Comparison of ENCODE assay signal across 24 cellular contexts in the genomic region with DNA sequence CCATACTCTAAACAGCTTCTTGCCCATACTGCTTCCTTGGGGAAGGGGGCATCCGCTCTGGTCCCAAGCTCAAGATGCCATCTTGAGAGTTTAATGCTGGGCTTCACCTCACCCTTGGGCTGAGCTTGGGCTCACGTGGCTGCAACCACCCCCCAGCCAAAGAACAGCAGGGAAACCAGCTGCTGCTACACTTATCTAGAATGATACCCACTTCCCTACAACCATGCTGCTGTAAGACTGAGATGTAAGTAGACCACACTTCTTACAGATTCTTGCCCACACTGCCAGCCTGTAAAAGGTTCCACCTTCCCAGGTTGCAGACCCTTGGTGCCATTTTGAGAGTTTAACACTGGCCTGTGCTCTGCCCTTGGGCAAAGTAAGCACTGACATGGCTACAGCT. TPM values are rescaled to one million over a fixed set of nuclear protein-coding genes. Genes with fewer than 3 reads are reported as not detected.
DNase-seq lines count a peak whose midpoint lies in the region; ATAC-seq, FAIRE-seq and TF ChIP-seq lines count a peak whose summit lies in the region.
"Had no signal": no experiment of that assay in that cellular context is flagged by ENCODE, and none has a peak within 500 bp of the region (broad histone marks: within the 10 kb centered on the region; RNA-seq: fewer than 3 reads in every experiment).

No MANE protein-coding gene starts in this region.

- H3K4me1 ChIP-seq in BLaER1 (peaks cover 12% of the 10 kb centered on the region), trophoblast cell (ENCODE audit: control insufficient read depth in 1 of 2, insufficient read depth in 2 of 2, low read length in 2 of 2) (no peaks in the 10 kb centered on the region)
- H3K4me1 ChIP-seq: A549, BE2C had no signal

- H3K4me3 Mint-ChIP-seq in natural killer cell: no peak overlapping the region
- H3K4me3 Mint-ChIP-seq: CD4-positive, CD25-positive, alpha-beta regulatory T cell; CD8-positive, alpha-beta T cell had no signal

- peak overlapping the region in 1 of 2 donors; percentile 53 for H3K27ac Mint-ChIP-seq in natural killer cell
- H3K27ac Mint-ChIP-seq: CD4-positive, CD25-positive, alpha-beta regulatory T cell; CD8-positive, alpha-beta T cell had no signal

- H4K20me1 ChIP-seq in BLaER1: no peaks in the 10 kb centered on the region

- ATAC-seq in natural killer cell: peak in 2 of 3 donors; percentile 35 to 52
- ATAC-seq: A549; CD8-positive, alpha-beta T cell; GM12878 had no signal

- H3K4me2 ChIP-seq in BLaER1 (peak overlapping the region; percentile 4), trophoblast cell (ENCODE audit: low read length) (no peak overlapping the region)
- H3K4me2 ChIP-seq: A549 had no signal

- peaks cover 28 to 45% of the 10 kb centered on the region in 2 donors for H3K4me1 Mint-ChIP-seq in natural killer cell
- H3K4me1 Mint-ChIP-seq: CD4-positive, CD25-positive, alpha-beta regulatory T cell had no signal

- TF ChIP-seq CTCF in natural killer cell (IDR thresholded peaks at IDR 0.05): no peak

- peaks cover 43% of the 10 kb centered on the region for H3K9me3 ChIP-seq in BLaER1
- H3K9me3 ChIP-seq in trophoblast cell (ENCODE audit: insufficient read depth, low read depth, low read length): peaks cover 25% of the 10 kb centered on the region
- H3K9me3 ChIP-seq: A549, BE2C had no signal

- H3K23ac ChIP-seq in trophoblast cell (ENCODE audit: low read length): no peak overlapping the region

- peaks cover 12 to 17% of the 10 kb centered on the region in 2 donors for H3K9me3 Mint-ChIP-seq in natural killer cell

- no peak overlapping the region for H2BK120ac ChIP-seq in trophoblast cell (ENCODE audit: insufficient read depth, low read length, poor library complexity)

- H2BK5ac ChIP-seq in trophoblast cell (ENCODE audit: low read depth, low read length, poor library complexity): no peak overlapping the region

- H3K4me3 ChIP-seq in BLaER1: no peak overlapping the region
- H3K4me3 ChIP-seq in Jurkat, Clone E6-1 (ENCODE audit: low read length): no peak overlapping the region
- H3K4me3 ChIP-seq in trophoblast cell (ENCODE audit: low read depth, low read length): no peak overlapping the region
- H3K4me3 ChIP-seq: A549, GM12878, GM23248 had no signal

- no peak overlapping the region for H4K8ac ChIP-seq in trophoblast cell (ENCODE audit: low read depth, low read length)

- H3K36me3 Mint-ChIP-seq in natural killer cell: peaks cover 23% of the 10 kb centered on the region
- H3K36me3 Mint-ChIP-seq: CD4-positive, CD25-positive, alpha-beta regulatory T cell; CD8-positive, alpha-beta T cell had no signal

- H3K9ac ChIP-seq in BLaER1: no peak overlapping the region
- H3K9ac ChIP-seq in trophoblast cell (ENCODE audit: low read length): no peak overlapping the region
- H3K9ac ChIP-seq: GM23248 had no signal

- WGBS in trophoblast cell (ENCODE audit: extremely low coverage, insufficient coverage, insufficient read length): no CpG with 5 or more reads among the region's 2 CpGs

- no peak overlapping the region for H2AFZ ChIP-seq in trophoblast cell (ENCODE audit: insufficient read depth, low read length, poor library complexity)
- H2AFZ ChIP-seq: GM23248 had no signal

- TF ChIP-seq POLR2A in GM12892 (IDR thresholded peaks at IDR 0.05; ENCODE audit: low read depth, low read length): no peak

- peak; percentile 34 for DNase-seq in Jurkat, Clone E6-1 (ENCODE audit: low read depth, low spot score)
- no peak for DNase-seq in natural killer cell
- no peak for DNase-seq in OCI-M2 (lab: John Stamatoyannopoulos, UW; ENCODE audit: unreplicated experiment)
- DNase-seq in trophoblast cell: no peak
- no peak for DNase-seq in GM12892 (ENCODE audit: insufficient read length)
- DNase-seq: 8988T; ACHN; AML-193; BE2C; Caco-2; CD4-positive, CD25-positive, alpha-beta regulatory T cell; CD8-positive, alpha-beta T cell; DMS153; DND-41; GM23248; H7; HCEC 1CT had no signal

- no peak overlapping the region for H3K27ac ChIP-seq in BLaER1
- no peak overlapping the region for H3K27ac ChIP-seq in trophoblast cell (ENCODE audit: low read depth, low read length)
- H3K27ac ChIP-seq: A549, C4-2B, GM23248 had no signal

- no peak overlapping the region for H2AK5ac ChIP-seq in trophoblast cell (ENCODE audit: low read length)

- H3K4ac ChIP-seq in trophoblast cell (ENCODE audit: low read depth, low read length): no peak overlapping the region

- no peaks in the 10 kb centered on the region for H3K36me3 ChIP-seq in BLaER1
- H3K36me3 ChIP-seq in trophoblast cell (ENCODE audit: control insufficient read depth in 1 of 2, insufficient read depth in 2 of 2, low read length in 2 of 2): no peaks in the 10 kb centered on the region
- H3K36me3 ChIP-seq: BE2C had no signal

- H3K27me3 ChIP-seq in BLaER1 (no peaks in the 10 kb centered on the region), trophoblast cell (ENCODE audit: insufficient read depth, low read length) (no peaks in the 10 kb centered on the region)
- H3K27me3 ChIP-seq: BE2C had no signal

- intact Hi-C loops in natural killer cell (cut with micrococcal nuclease): no loop called here

- FAIRE-seq in GM12892 (lab: Jason Lieb, UNC): no peak
- FAIRE-seq: A549, G401.6, GM12878, GM18507, H1 had no signal

- no peak overlapping the region for H4K12ac ChIP-seq in trophoblast cell (ENCODE audit: low read depth, low read length)

- H3K14ac ChIP-seq in trophoblast cell (ENCODE audit: low read length): no peak overlapping the region

- H2BK12ac ChIP-seq in trophoblast cell (ENCODE audit: low read length): no peak overlapping the region

- no peaks in the 10 kb centered on the region for H3K79me2 ChIP-seq in trophoblast cell (ENCODE audit: control insufficient read depth, insufficient read depth, low read length, poor library complexity)

- H4K91ac ChIP-seq in trophoblast cell (ENCODE audit: low read depth, low read length): no peak overlapping the region

- no peaks in the 10 kb centered on the region for H3K79me1 ChIP-seq in trophoblast cell (ENCODE audit: low read length)

- no peaks in the 10 kb centered on the region for H3K27me3 Mint-ChIP-seq in natural killer cell (ENCODE audit: low read depth in 2 of 2)

- H3K18ac ChIP-seq in trophoblast cell (ENCODE audit: low read length): no peak overlapping the region

RNA-seq across cellular contexts. Expression of a gene that starts 9.7 kb away (rescaled TPM):
- polyA plus RNA-seq in Jurkat, Clone E6-1 (2012; ENCODE audit: insufficient read depth, insufficient read length): 9.7 TPM
- 1 to 10 TPM in 1 of 3 donors, under 1 TPM in 1, not detected in 1; 0.43 to 1.0 TPM for total RNA-seq in natural killer cell
- not detected in 2 replicates for polyA plus RNA-seq in trophoblast cell (2013)
- not detected for polyA plus RNA-seq in GM12892 (2012; ENCODE audit: missing spikeins)
- total RNA-seq: Caco-2; CD4-positive, CD25-positive, alpha-beta regulatory T cell; CD8-positive, alpha-beta T cell; GM12878; GM23248; H1 had no signal
- polyA plus RNA-seq: A549; CD4-positive, CD25-positive, alpha-beta regulatory T cell; GM12878; GM23248; H1 had no signal

RNA-seq across cellular contexts. Expression of a gene that starts 43.2 kb away (rescaled TPM):
- polyA plus RNA-seq in Jurkat, Clone E6-1 (2012; ENCODE audit: insufficient read depth, insufficient read length): not detected
- 100 to 1,000 TPM; 236 to 677 (median 284) TPM for total RNA-seq in natural killer cell
- not detected in 2 replicates for polyA plus RNA-seq in trophoblast cell (2013)
- not detected for polyA plus RNA-seq in GM12892 (2012; ENCODE audit: missing spikeins)
- total RNA-seq: Caco-2, GM12878, GM23248, H1, H7 had no signal
- polyA plus RNA-seq: A549, GM23248, H1 had no signal

RNA-seq across cellular contexts. Expression of a gene that starts 58.3 kb away (rescaled TPM):
- not detected for polyA plus RNA-seq in Jurkat, Clone E6-1 (2012; ENCODE audit: insufficient read depth, insufficient read length)
- under 1 TPM in 1 of 3 donors, not detected in 2; 0.63 TPM for total RNA-seq in natural killer cell
- polyA plus RNA-seq in trophoblast cell (2013): not detected in 2 replicates
- polyA plus RNA-seq in GM12892 (2012; ENCODE audit: missing spikeins): 0.81 TPM
- total RNA-seq: Caco-2; CD4-positive, CD25-positive, alpha-beta regulatory T cell; CD8-positive, alpha-beta T cell; GM12878; GM23248; H1; H7 had no signal
- polyA plus RNA-seq: A549; CD4-positive, CD25-positive, alpha-beta regulatory T cell; GM12878; GM23248; H1 had no signal
